21 cellular contexts compared by ENCODE assay signal in genomic region chr1:235821361-235821981, GRCh38. TPM values are rescaled to one million over a fixed set of nuclear protein-coding genes. Genes with fewer than 3 reads are reported as not detected.
DNase-seq lines count a peak whose midpoint lies in the region; ATAC-seq and TF ChIP-seq lines count a peak whose summit lies in the region.
"Had no signal": no experiment of that assay in that cellular context is flagged by ENCODE, and none has a peak within 500 bp of the region (broad histone marks: within the 10 kb centered on the region; RNA-seq: fewer than 3 reads in every experiment).

No MANE protein-coding gene starts in this region.

- TF ChIP-seq CTCF in AG04450 (IDR thresholded peaks at IDR 0.05; ENCODE audit: low read depth, low read length): 0 out of 2 replicates have a peak, but pooled peaks have one; percentile 21
- peak; percentile 53 for TF ChIP-seq CTCF in HFFc6 (IDR thresholded peaks at IDR 0.05)
- no peak for TF ChIP-seq CTCF in cardiac fibroblast (IDR thresholded peaks at IDR 0.05; ENCODE audit: low read depth, low read length)
- no peak for TF ChIP-seq CTCF in endodermal cell (conservative IDR thresholded peaks at IDR 0.05)

- peak overlapping the region; percentile 55 for H3K4me3 Mint-ChIP-seq in HFFc6
- H3K4me3 Mint-ChIP-seq in endodermal cell: no peak overlapping the region
- H3K4me3 Mint-ChIP-seq: activated CD4-positive, alpha-beta T cell treated with anti-CD3 and anti-CD28 coated beads for 36 hours; activated naive CD8-positive, alpha-beta T cell treated with anti-CD3 and anti-CD28 coated beads, Interleukin-2, amount 10 ng/mL, durations not matched to agents 7 days and 5 days; neural crest cell; stimulated activated memory B cell treated with anti-CD40 and anti-IgM and Interleukin-4, amounts not matched to agents 10 μg/mL and 1 μg/mL and 100 μg/mL, for 72 hours; type B pancreatic cell had no signal

- POLR2A ChIA-PET in AG04450 (lab: Yijun Ruan, JAX): interaction anchor here (0.6 to 1.9 kb wide), 3 partner anchors 11 to 150 kb away, joined by 3 to 9 read pairs (median 6); no protein-coding TSS in a partner anchor

- H3K4me1 ChIP-seq in endodermal cell (ENCODE audit: control insufficient read depth, insufficient read depth, low read length): no peaks in the 10 kb centered on the region
- H3K4me1 ChIP-seq: colonic mucosa, lower lobe of right lung had no signal

- H3K4me1 Mint-ChIP-seq in HFFc6 (ENCODE audit: low read depth): peaks cover 36% of the 10 kb centered on the region
- no peaks in the 10 kb centered on the region for H3K4me1 Mint-ChIP-seq in endodermal cell

- H3K27ac ChIP-seq in AG04450 (ENCODE audit: low read depth, low read length) (peak overlapping the region; percentile 71), endodermal cell (ENCODE audit: low read depth, low read length) (no peak overlapping the region)
- H3K27ac ChIP-seq: colonic mucosa, lower lobe of right lung had no signal

- peak overlapping the region; percentile 95 for H3K27ac Mint-ChIP-seq in HFFc6
- no peak overlapping the region for H3K27ac Mint-ChIP-seq in endodermal cell
- H3K27ac Mint-ChIP-seq: activated CD4-positive, alpha-beta T cell treated with anti-CD3 and anti-CD28 coated beads for 36 hours; activated naive CD8-positive, alpha-beta T cell treated with anti-CD3 and anti-CD28 coated beads, Interleukin-2, amount 10 ng/mL, durations not matched to agents 7 days and 5 days; stimulated activated memory B cell treated with anti-CD40 and anti-IgM and Interleukin-4, amounts not matched to agents 10 μg/mL and 1 μg/mL and 100 μg/mL, for 72 hours; type B pancreatic cell had no signal

- no peaks in the 10 kb centered on the region for H3K36me3 ChIP-seq in endodermal cell (ENCODE audit: control insufficient read depth, insufficient read depth, low read length)
- H3K36me3 ChIP-seq: colonic mucosa had no signal

- H3K4me3 ChIP-seq in AG04450 (ENCODE audit: low read depth, low read length) (no peak overlapping the region), cardiac fibroblast (replicated peaks in 1 of 2; ENCODE audit: low read depth in 2 of 2, low read length in 2 of 2) (no peak overlapping the region), endodermal cell (ENCODE audit: low read length) (no peak overlapping the region)
- H3K4me3 ChIP-seq: colonic mucosa, lower lobe of right lung had no signal

- H3K27me3 ChIP-seq in AG04450 (ENCODE audit: control insufficient read depth, insufficient read depth, low read length) (no peaks in the 10 kb centered on the region), endodermal cell (ENCODE audit: control insufficient read depth, insufficient read depth, low read length, poor library complexity, severe bottlenecking) (no peaks in the 10 kb centered on the region)
- H3K27me3 ChIP-seq: colonic mucosa had no signal

- CTCF ChIA-PET in AG04450 (lab: Charles Lee): interaction anchor here (0.6 to 2.5 kb wide), 9 partner anchors 8 to 317 kb away, joined by 3 to 21 read pairs (median 4); partner anchors contain the start of gene B3GALNT2

- no peak for ATAC-seq in HG03108 (IDR thresholded peaks at IDR 0.05; ENCODE audit: unreplicated experiment)
- no peak for ATAC-seq in HG02763 (IDR thresholded peaks at IDR 0.05; ENCODE audit: unreplicated experiment)
- ATAC-seq in HG02885 (IDR thresholded peaks at IDR 0.05; ENCODE audit: poor library complexity, unreplicated experiment): no peak
- ATAC-seq: activated CD4-positive, alpha-beta T cell treated with anti-CD3 and anti-CD28 coated beads for 36 hours; lower lobe of right lung; Panc1; sciatic nerve; stimulated activated memory B cell treated with anti-CD40 and anti-IgM and Interleukin-4, amounts not matched to agents 10 μg/mL and 1 μg/mL and 100 μg/mL, for 72 hours had no signal

- H3K9me3 Mint-ChIP-seq in HFFc6 (no peaks in the 10 kb centered on the region), endodermal cell (no peaks in the 10 kb centered on the region)
- H3K9me3 Mint-ChIP-seq: activated naive CD8-positive, alpha-beta T cell treated with anti-CD3 and anti-CD28 coated beads, Interleukin-2, amount 10 ng/mL, durations not matched to agents 7 days and 5 days; stimulated activated memory B cell treated with anti-CD40 and anti-IgM and Interleukin-4, amounts not matched to agents 10 μg/mL and 1 μg/mL and 100 μg/mL, for 72 hours; type B pancreatic cell had no signal

- no peak overlapping the region for H3K9ac ChIP-seq in endodermal cell (ENCODE audit: extremely low read depth, low read length, poor library complexity, severe bottlenecking)

- H3K27me3 Mint-ChIP-seq in HFFc6 (ENCODE audit: insufficient read depth) (no peaks in the 10 kb centered on the region; the same call in 1 of the 2 replicates), endodermal cell (ENCODE audit: insufficient read depth) (no peaks in the 10 kb centered on the region)
- H3K27me3 Mint-ChIP-seq: activated CD4-positive, alpha-beta T cell treated with anti-CD3 and anti-CD28 coated beads for 36 hours; activated naive CD8-positive, alpha-beta T cell treated with anti-CD3 and anti-CD28 coated beads, Interleukin-2, amount 10 ng/mL, durations not matched to agents 7 days and 5 days; stimulated activated memory B cell treated with anti-CD40 and anti-IgM and Interleukin-4, amounts not matched to agents 10 μg/mL and 1 μg/mL and 100 μg/mL, for 72 hours; type B pancreatic cell had no signal

- H3K36me3 Mint-ChIP-seq in HFFc6 (ENCODE audit: low read depth): peaks cover 22% of the 10 kb centered on the region
- no peaks in the 10 kb centered on the region for H3K36me3 Mint-ChIP-seq in endodermal cell (ENCODE audit: low read depth)
- H3K36me3 Mint-ChIP-seq: type B pancreatic cell had no signal

- WGBS in endodermal cell (ENCODE audit: insufficient coverage in 1 of 2, insufficient read length in 1 of 2), 2 experiments: 88 to 95% methylated on average over 2 to 3 of the region's 3 CpGs

- H3K9me3 ChIP-seq in AG04450 (ENCODE audit: control insufficient read depth, insufficient read depth, low read length) (no peaks in the 10 kb centered on the region), endodermal cell (ENCODE audit: control insufficient read depth, low read length) (no peaks in the 10 kb centered on the region)
- H3K9me3 ChIP-seq: colonic mucosa, lower lobe of right lung had no signal

- DNase-seq in AG04450 (ENCODE audit: low read depth, low spot score): peak; percentile 66
- peak; percentile 91 for DNase-seq in HFFc6
- peak; percentile 55 to 70 for DNase-seq in cardiac fibroblast (ENCODE audit: low read depth in 2 of 2)
- DNase-seq in iris pigment epithelial cell (ENCODE audit: low read depth): peak; percentile 83
- DNase-seq in endodermal cell: no peak
- DNase-seq: activated CD4-positive, alpha-beta T cell treated with anti-CD3 and anti-CD28 coated beads for 36 hours; activated naive CD8-positive, alpha-beta T cell treated with anti-CD3 and anti-CD28 coated beads, Interleukin-2, amount 10 ng/mL, durations not matched to agents 7 days and 5 days; colonic mucosa; foreskin melanocyte; KBM-7; lower lobe of right lung; NCI-H1436 treated with DMSO at 0.1 percent for 48 hours; NCI-H510A had no signal

RNA-seq across cellular contexts. Expression of gene LYST, which starts 45.2 kb away (rescaled TPM):
- polyA plus RNA-seq in AG04450 (2011; rRNA removed): 5.6 and 6.5 TPM in 2 replicates
- 11.6 and 21.3 TPM in 2 replicates for polyA minus RNA-seq in AG04450 (2011; rRNA and poly(A)+ RNA removed)
- total RNA-seq in HFFc6 (2021; fragmentation: NEBNext Ultra II Directional; extraction: Animal tissue kit (Norgen Biotek cat#: 25700)): 10 to 100 TPM; 13.2 to 18.9 (median 15.4) TPM
- 1 to 10 TPM; 2.5 to 6.8 TPM for total RNA-seq in endodermal cell
- 2.1 TPM for polyA plus RNA-seq in endodermal cell (2013, experiment 1 of 2)
- polyA plus RNA-seq in endodermal cell (2013, experiment 2 of 2): 1.7 TPM

Comparison
In these comparisons a context has a peak if more than half of its experiments do, and no peak if none do; other contexts are left out.
1. CTCF ChIP-seq: peak in AG04450 (single experiment) and HFFc6 (single experiment); none in cardiac fibroblast (single experiment) and endodermal cell (single experiment).